In genomic region chr19:55535579-55536350, GRCh38 we compare ENCODE assay signal across 24 cellular contexts. TPM values are rescaled to one million over a fixed set of nuclear protein-coding genes. Genes with fewer than 3 reads are reported as not detected.
"Had no signal": no experiment of that assay in that cellular context is flagged by ENCODE, and none has a peak within 500 bp of the region (broad histone marks: within the 10 kb centered on the region; RNA-seq: fewer than 3 reads in every experiment).

No MANE protein-coding gene starts in this region.

- H3K27me3 Mint-ChIP-seq: activated B cell treated with CpG ODN at 0.5 μM for 24 hours; activated CD4-positive, alpha-beta T cell treated with anti-CD3 and anti-CD28 coated beads for 36 hours; natural killer cell treated with Interleukin-12 subunit alpha and Interleukin-12 subunit beta and Interleukin-15 and Interleukin-18, amount 100 ng/mL, for 72 hours; progenitor cell of endocrine pancreas; stimulated activated naive CD8-positive, alpha-beta T cell treated with anti-CD3 and anti-CD28 coated beads, Interleukin-15, amount 100 ng/mL, for 72 hours had no signal

- H3K9me3 ChIP-seq: esophagus squamous epithelium, gastrocnemius medialis, transverse colon had no signal

- H3K27me3 ChIP-seq: gastrocnemius medialis, transverse colon had no signal

- H3K36me3 ChIP-seq: esophagus squamous epithelium, gastrocnemius medialis, transverse colon had no signal

- H3K4me1 Mint-ChIP-seq: activated B cell treated with CpG ODN at 0.5 μM for 24 hours; activated CD4-positive, alpha-beta T cell treated with anti-CD3 and anti-CD28 coated beads for 36 hours; activated naive CD8-positive, alpha-beta T cell treated with anti-CD3 and anti-CD28 coated beads for 36 hours; endodermal cell; stimulated activated naive CD8-positive, alpha-beta T cell treated with anti-CD3 and anti-CD28 coated beads, Interleukin-15, amount 100 ng/mL, for 72 hours had no signal

- H3K9me3 Mint-ChIP-seq: activated B cell treated with CpG ODN at 0.5 μM for 24 hours; activated naive CD8-positive, alpha-beta T cell treated with anti-CD3 and anti-CD28 coated beads for 36 hours; endodermal cell; natural killer cell treated with Interleukin-12 subunit alpha and Interleukin-12 subunit beta and Interleukin-15 and Interleukin-18, amount 100 ng/mL, for 72 hours; stimulated activated naive CD8-positive, alpha-beta T cell treated with anti-CD3 and anti-CD28 coated beads, Interleukin-15, amount 100 ng/mL, for 72 hours; T-helper 1 cell treated with Interleukin-12 subunit alpha and Interleukin-12 subunit beta and Interleukin-4 antibody, amounts not matched to agents 30 μg/mL and 1 μg/mL, for 36 hours had no signal

- ATAC-seq: activated CD4-positive, alpha-beta T cell treated with anti-CD3 and anti-CD28 coated beads for 36 hours; gastrocnemius medialis; stimulated activated naive CD8-positive, alpha-beta T cell treated with anti-CD3 and anti-CD28 coated beads, Interleukin-15, amount 100 ng/mL, for 72 hours had no signal

- H3K36me3 Mint-ChIP-seq: activated naive CD8-positive, alpha-beta T cell treated with anti-CD3 and anti-CD28 coated beads for 36 hours; natural killer cell treated with Interleukin-12 subunit alpha and Interleukin-12 subunit beta and Interleukin-15 and Interleukin-18, amount 100 ng/mL, for 72 hours had no signal

- H3K4me1 ChIP-seq: esophagus squamous epithelium, transverse colon had no signal

- DNase-seq: activated B cell treated with CpG ODN at 0.5 μM for 24 hours; activated CD4-positive, alpha-beta T cell treated with anti-CD3 and anti-CD28 coated beads for 36 hours; activated CD4-positive, alpha-beta T cell treated with anti-CD3 and anti-CD28 coated beads, Interleukin-2, amount 50 U/mL, for 48 hours; activated CD8-positive, alpha-beta memory T cell treated with anti-CD3 and anti-CD28 coated beads, Interleukin-2, amount 50 U/mL, for 48 hours; activated naive CD4-positive, alpha-beta T cell treated with Interleukin-2 at 50 U/mL for 16 hours; activated naive CD8-positive, alpha-beta T cell treated with anti-CD3 and anti-CD28 coated beads for 36 hours; activated T-cell treated with anti-CD3 and anti-CD28 coated beads, Interleukin-2, amount 50 U/mL, for 48 hours; cerebellar nuclear complex; endodermal cell; esophagus squamous epithelium; gastrocnemius medialis; kidney; stimulated activated CD4-positive, alpha-beta T cell treated with anti-CD3 and anti-CD28 coated beads, Interleukin-4, amount 100 ng/mL, for 24 hours; stimulated activated naive CD8-positive, alpha-beta T cell treated with anti-CD3 and anti-CD28 coated beads, Interleukin-15, amount 100 ng/mL, for 72 hours; T1000; transverse colon had no signal

- H3K4me3 ChIP-seq: coronary artery, esophagus squamous epithelium, gastrocnemius medialis, transverse colon had no signal

- H3K27ac Mint-ChIP-seq: activated B cell treated with CpG ODN at 0.5 μM for 24 hours; activated CD4-positive, alpha-beta T cell treated with anti-CD3 and anti-CD28 coated beads for 36 hours; activated naive CD8-positive, alpha-beta T cell treated with anti-CD3 and anti-CD28 coated beads for 36 hours; endodermal cell; natural killer cell treated with Interleukin-12 subunit alpha and Interleukin-12 subunit beta and Interleukin-15 and Interleukin-18, amount 100 ng/mL, for 72 hours; progenitor cell of endocrine pancreas; stimulated activated naive CD8-positive, alpha-beta T cell treated with anti-CD3 and anti-CD28 coated beads, Interleukin-15, amount 100 ng/mL, for 72 hours; T-helper 1 cell treated with Interleukin-12 subunit alpha and Interleukin-12 subunit beta and Interleukin-4 antibody, amounts not matched to agents 30 μg/mL and 1 μg/mL, for 36 hours had no signal

- H3K4me3 Mint-ChIP-seq: activated B cell treated with CpG ODN at 0.5 μM for 24 hours; activated CD4-positive, alpha-beta T cell treated with anti-CD3 and anti-CD28 coated beads for 36 hours; activated naive CD8-positive, alpha-beta T cell treated with anti-CD3 and anti-CD28 coated beads for 36 hours; natural killer cell treated with Interleukin-12 subunit alpha and Interleukin-12 subunit beta and Interleukin-15 and Interleukin-18, amount 100 ng/mL, for 72 hours; stimulated activated naive CD8-positive, alpha-beta T cell treated with anti-CD3 and anti-CD28 coated beads, Interleukin-15, amount 100 ng/mL, for 72 hours; T-helper 1 cell treated with Interleukin-12 subunit alpha and Interleukin-12 subunit beta and Interleukin-4 antibody, amounts not matched to agents 30 μg/mL and 1 μg/mL, for 36 hours had no signal

- H3K27ac ChIP-seq: coronary artery, esophagus squamous epithelium, gastrocnemius medialis, transverse colon had no signal

RNA-seq across cellular contexts. Expression of gene SBK2, which starts 1.2 kb away (rescaled TPM):
- total RNA-seq: activated B cell treated with CpG ODN at 0.5 μM for 24 hours; activated CD4-positive, alpha-beta T cell treated with anti-CD3 and anti-CD28 coated beads for 36 hours; activated CD8-positive, alpha-beta memory T cell treated with anti-CD3 and anti-CD28 coated beads for 36 hours; activated naive CD8-positive, alpha-beta T cell treated with anti-CD3 and anti-CD28 coated beads for 36 hours; bronchial epithelial cell; esophagus squamous epithelium; kidney; liver; natural killer cell treated with Interleukin-12 subunit alpha and Interleukin-12 subunit beta and Interleukin-15 and Interleukin-18, amount 100 ng/mL, for 72 hours; temporal lobe; transverse colon had no signal
- polyA plus RNA-seq: liver had no signal

RNA-seq across cellular contexts. Expression of gene SBK3, which starts 9.6 kb away (rescaled TPM):
- total RNA-seq: activated B cell treated with CpG ODN at 0.5 μM for 24 hours; activated CD4-positive, alpha-beta T cell treated with anti-CD3 and anti-CD28 coated beads for 36 hours; activated CD8-positive, alpha-beta memory T cell treated with anti-CD3 and anti-CD28 coated beads for 36 hours; activated naive CD8-positive, alpha-beta T cell treated with anti-CD3 and anti-CD28 coated beads for 36 hours; bronchial epithelial cell; liver; natural killer cell treated with Interleukin-12 subunit alpha and Interleukin-12 subunit beta and Interleukin-15 and Interleukin-18, amount 100 ng/mL, for 72 hours; progenitor cell of endocrine pancreas; temporal lobe; transverse colon had no signal
